Comparison of ENCODE assay signal across 2 cellular contexts in genomic region chr1:28653063-28653462, GRCh38. TPM values are rescaled to one million over a fixed set of nuclear protein-coding genes. Genes with fewer than 3 reads are reported as not detected.
"Had no signal": no experiment of that assay in that cellular context is flagged by ENCODE, and none has a peak within 500 bp of the region (broad histone marks: within the 10 kb centered on the region; RNA-seq: fewer than 3 reads in every experiment).

No MANE protein-coding gene starts in this region.

RNA-seq across cellular contexts. Expression of gene RNU11, which starts 4.7 kb away (rescaled TPM):
- total RNA-seq: G401 had no signal
- polyA plus RNA-seq: GM12878 had no signal
